Comparison of ENCODE assay signal across 19 cellular contexts in genomic region chr5:145585-146323, GRCh38. TPM values are rescaled to one million over a fixed set of nuclear protein-coding genes. Genes with fewer than 3 reads are reported as not detected.
A peak's percentile ranks its signal among the peaks of the same experiment; 100 is the strongest.
DNase-seq lines count a peak whose midpoint lies in the region; ATAC-seq, FAIRE-seq and TF ChIP-seq lines count a peak whose summit lies in the region.
"Had no signal": no experiment of that assay in that cellular context is flagged by ENCODE, and none has a peak within 500 bp of the region (broad histone marks: within the 10 kb centered on the region; RNA-seq: fewer than 3 reads in every experiment).

No MANE protein-coding gene starts in this region.

- H4K20me1 ChIP-seq in K562 (replicated peaks; ENCODE audit: control insufficient read depth, insufficient read depth, low read length), result no peaks in the 10 kb centered on the region
- H4K20me1 ChIP-seq in osteoblast (ENCODE audit: insufficient read depth, low read length), result no peaks in the 10 kb centered on the region
- H4K20me1 ChIP-seq: BLaER1 had no signal

- TF ChIP-seq RAD21 in K562 (CRISPR knock-in tag; conservative IDR thresholded peaks at IDR 0.05 in 1 of 2, IDR thresholded peaks at IDR 0.05 in 1 of 2), result no peak

- no peak for ATAC-seq in K562
- no peak for ATAC-seq in Right ventricle myocardium superior (ENCODE audit: poor library complexity)
- ATAC-seq: GM23338 had no signal

- POLR2A ChIA-PET in K562 (lab: Yijun Ruan, JAX), result no interaction called here

- H3K79me2 ChIP-seq in K562 (ENCODE audit: control insufficient read depth, insufficient read depth, low read length) (no peaks in the 10 kb centered on the region), osteoblast (ENCODE audit: insufficient read depth, low read length) (no peaks in the 10 kb centered on the region)

- H3K9ac ChIP-seq in K562 (ENCODE audit: insufficient read depth in 1 of 2, low read depth in 2 of 2, low read length in 2 of 2), result no peak overlapping the region
- H3K9ac ChIP-seq: BLaER1 had no signal

- intact Hi-C loops in K562 (cut with micrococcal nuclease) (no loop called here), Right ventricle myocardium superior (cut with DNase I) (no loop called here)

- peaks cover 10 to 32% of the 10 kb centered on the region in 2 experiments; a peak in 4 of 5 replicates for H3K27me3 ChIP-seq in K562 (ENCODE audit: control insufficient read depth in 2 of 2, insufficient read depth in 2 of 2, low read length in 2 of 2)
- peaks cover 5% of the 10 kb centered on the region for H3K27me3 ChIP-seq in osteoblast (ENCODE audit: insufficient read depth, low read length)
- H3K27me3 ChIP-seq: BLaER1 had no signal

- H3K4me3 ChIP-seq in K562 (no peak overlapping the region), osteoblast (ENCODE audit: insufficient read depth, low read length) (no peak overlapping the region)
- H3K4me3 ChIP-seq: BLaER1, GM23338 had no signal

- TF ChIP-seq CTCF in K562 (IDR thresholded peaks at IDR 0.05 in 2 of 3, conservative IDR thresholded peaks at IDR 0.05 in 1 of 3; ENCODE audit: insufficient read depth in 2 of 3, low read depth in 1 of 3, low read length in 3 of 3) (no peak), osteoblast (IDR thresholded peaks at IDR 0.05; ENCODE audit: extremely low read depth, low read depth, low read length) (no peak)

- in situ Hi-C loops in K562 (cut with MboI), result no loop called here

- H3K4me2 ChIP-seq in K562 (ENCODE audit: insufficient read depth, low read length) (no peak overlapping the region), osteoblast (ENCODE audit: insufficient read depth, low read length) (no peak overlapping the region)
- H3K4me2 ChIP-seq: BLaER1, GM23338 had no signal

- H3K36me3 ChIP-seq in K562 (ENCODE audit: control insufficient read depth, insufficient read depth, low read length), result no peaks in the 10 kb centered on the region
- H3K36me3 ChIP-seq in osteoblast (ENCODE audit: insufficient read depth, low read length), result no peaks in the 10 kb centered on the region

- H3K9me1 ChIP-seq in K562 (ENCODE audit: control insufficient read depth, insufficient read depth, low read length), result no peaks in the 10 kb centered on the region

- FAIRE-seq in K562 (lab: Jason Lieb, UNC), result no peak
- FAIRE-seq: A204.1 had no signal

- BruUV-seq in K562 (replicated peaks; lab: Mats Ljungman, UMichigan), result no TSS peak

- H3K9me3 ChIP-seq in K562 (replicated peaks; ENCODE audit: control insufficient read depth, insufficient read depth, low read depth, low read length) (peaks cover 5% of the 10 kb centered on the region), osteoblast (ENCODE audit: low read depth, low read length) (peaks cover 9% of the 10 kb centered on the region)

- H3K27ac ChIP-seq in K562 (ENCODE audit: extremely low read depth, low read depth, low read length), result no peak overlapping the region
- no peak overlapping the region for H3K27ac ChIP-seq in osteoblast (ENCODE audit: low read depth, low read length)
- H3K27ac ChIP-seq: BLaER1 had no signal

- no peak for TF ChIP-seq POLR2A in K562 (conservative IDR thresholded peaks at IDR 0.05)

- CTCF ChIA-PET in K562 (lab: Yijun Ruan, JAX; ENCODE audit: low intra/inter-chr PET ratio), result no interaction called here

- no peak for TF ChIP-seq EP300 in K562 (IDR thresholded peaks at IDR 0.05; ENCODE audit: low read length)

- 0 out of 5 replicates have a peak, but pooled peaks cover 0 to 5% of the 10 kb centered on the region in 2 experiments for H3K4me1 ChIP-seq in K562 (replicated peaks in 1 of 2; ENCODE audit: control insufficient read depth in 2 of 2, insufficient read depth in 2 of 2, low read length in 2 of 2)
- H3K4me1 ChIP-seq in osteoblast (ENCODE audit: insufficient read depth, low read length), result no peaks in the 10 kb centered on the region

- DNase-seq in AG20443 (ENCODE audit: low spot score) (peak; percentile 3), K562 (ENCODE audit: extremely low read depth in 1 of 4, low spot score in 3 of 4) (no peak), iPS-NIHi7 (ENCODE audit: extremely low spot score) (peak; percentile 7), osteoblast (ENCODE audit: insufficient read length, low spot score, missing footprints) (peak; percentile 77), Right ventricle myocardium superior (no peak), kidney tubule cell (ENCODE audit: low spot score) (no peak), NCI-H524 treated with DMSO at 0.1 percent for 48 hours (lab: John Stamatoyannopoulos, UW) (no peak)
- DNase-seq: ACHN; AML-193; CD4-positive, alpha-beta memory T cell; DMS153; DMS79; GDM1; H9 had no signal

- WGBS in K562 (ENCODE audit: insufficient coverage, low coverage, missing lambda C conversion rate), result 0% methylated on average over 6 of the region's 7 CpGs

- H2AFZ ChIP-seq in K562 (ENCODE audit: low read depth, low read length), result no peak overlapping the region
- H2AFZ ChIP-seq in osteoblast (ENCODE audit: low read length), result no peak overlapping the region
- H2AFZ ChIP-seq: GM23338 had no signal

TF ChIP-seq in K562, 482 proteins besides CTCF, POLR2A, EP300 and RAD21:
- TF ChIP-seq FOXP1 (CRISPR knock-in tag; IDR thresholded peaks at IDR 0.05), result no peak
- TF ChIP-seq ZNF263 (CRISPR knock-in tag; IDR thresholded peaks at IDR 0.05; ENCODE audit: borderline replicate concordance), result peak; percentile 89

RNA-seq across cellular contexts. Expression of gene LRRC14B, which starts 45.5 kb away (rescaled TPM):
- total RNA-seq in K562 (2011; cell fraction: chromatin; rRNA removed; ENCODE audit: low replicate concordance), result not detected in 2 replicates
- not detected in 2 replicates for total RNA-seq in K562 (2011; cell fraction: nucleolus; rRNA removed)
- total RNA-seq in K562 (2011; cell fraction: nucleoplasm; rRNA removed), result not detected in 2 replicates
- total RNA-seq in K562 (2014; rRNA removed) (not detected in 2 replicates), K562 (2014; rRNA removed; fragmentation: Illumina TruSeq; extraction: Trizol) (not detected in 2 replicates), K562 (2015; rRNA removed; fragmentation: Illumina TruSeq; extraction: Trizol) (not detected in 2 replicates), K562 (2021) (not detected in 2 replicates), osteoblast (under 0.01 TPM in 1 of 2 replicates, not detected in the other), Right ventricle myocardium superior (103 TPM)
- polyA plus RNA-seq in K562 (2011; rRNA removed) (not detected in 2 replicates), K562 (2014; fragmentation: Illumina TruSeq; extraction: Trizol) (not detected in 2 replicates), K562 (2014; fragmentation: Nextera tagmentation; extraction: Ambion mirVana) (not detected), K562 (2014; rRNA removed) (not detected in 2 replicates)
- polyA plus RNA-seq in K562 (2011; cell fraction: cytosol; rRNA removed), result not detected in 2 replicates
- not detected in 2 replicates for polyA plus RNA-seq in K562 (2011; cell fraction: nucleus; rRNA removed)
- not detected in 2 replicates for polyA plus RNA-seq in K562 (2012)
- not detected in 2 replicates for polyA minus RNA-seq in K562 (2011; rRNA and poly(A)+ RNA removed)
- polyA minus RNA-seq in K562 (2011; cell fraction: cytosol; rRNA and poly(A)+ RNA removed), result not detected in 2 replicates
- polyA minus RNA-seq in K562 (2011; cell fraction: nucleus; rRNA and poly(A)+ RNA removed), result not detected in 2 replicates
- total RNA-seq: CD4-positive, alpha-beta memory T cell; Daoy; GM23338; H9 had no signal
- polyA plus RNA-seq: CD14-positive monocyte, GM23338 had no signal

RNA-seq across cellular contexts. Expression of gene PLEKHG4B, which starts 53.8 kb away (rescaled TPM):
- not detected in 2 replicates for total RNA-seq in K562 (2011; cell fraction: chromatin; rRNA removed; ENCODE audit: low replicate concordance)
- total RNA-seq in K562 (2011; cell fraction: nucleolus; rRNA removed), result not detected in 2 replicates
- total RNA-seq in K562 (2011; cell fraction: nucleoplasm; rRNA removed), result not detected in 2 replicates
- not detected in 2 replicates for total RNA-seq in K562 (2014; rRNA removed)
- total RNA-seq in K562 (2014; rRNA removed; fragmentation: Illumina TruSeq; extraction: Trizol), result not detected in 2 replicates
- not detected in 2 replicates for total RNA-seq in K562 (2015; rRNA removed; fragmentation: Illumina TruSeq; extraction: Trizol)
- 0.02 and 0.04 TPM in 2 replicates for total RNA-seq in K562 (2021)
- polyA plus RNA-seq in K562 (2011; rRNA removed), result not detected in 2 replicates
- polyA plus RNA-seq in K562 (2011; cell fraction: cytosol; rRNA removed), result not detected in 2 replicates
- polyA plus RNA-seq in K562 (2011; cell fraction: nucleus; rRNA removed), result not detected in 2 replicates
- polyA plus RNA-seq in K562 (2012), result 0.01 TPM in 2 replicates
- polyA plus RNA-seq in K562 (2014; fragmentation: Illumina TruSeq; extraction: Trizol), result not detected in 2 replicates
- not detected for polyA plus RNA-seq in K562 (2014; fragmentation: Nextera tagmentation; extraction: Ambion mirVana)
- not detected in 2 replicates for polyA plus RNA-seq in K562 (2014; rRNA removed)
- not detected in 2 replicates for polyA minus RNA-seq in K562 (2011; rRNA and poly(A)+ RNA removed)
- polyA minus RNA-seq in K562 (2011; cell fraction: cytosol; rRNA and poly(A)+ RNA removed), result not detected in 2 replicates
- polyA minus RNA-seq in K562 (2011; cell fraction: nucleus; rRNA and poly(A)+ RNA removed), result not detected in 2 replicates
- total RNA-seq in osteoblast, result under 0.01 and 0.36 TPM in 2 replicates
- not detected for total RNA-seq in Right ventricle myocardium superior
- total RNA-seq: CD4-positive, alpha-beta memory T cell had no signal
- polyA plus RNA-seq: CD14-positive monocyte; CD4-positive, alpha-beta memory T cell had no signal

Comparison
In these comparisons a context has a peak if more than half of its experiments do, and no peak if none do; other contexts are left out.
1. DNase-seq: peak in AG20443 (single experiment), iPS-NIHi7 (single experiment) and osteoblast (single experiment); none in K562 (0 of 4), Right ventricle myocardium superior (single experiment), kidney tubule cell (single experiment) and NCI-H524 treated with DMSO at 0.1 percent for 48 hours (single experiment).
2. RNA of gene LRRC14B, which starts 45.5 kb away (total RNA-seq): 103 TPM in Right ventricle myocardium superior (single experiment); not detected in K562 and under 0.01 TPM in osteoblast; every median in the first group is over 10 times any median in the second.